In the genomic region with DNA sequence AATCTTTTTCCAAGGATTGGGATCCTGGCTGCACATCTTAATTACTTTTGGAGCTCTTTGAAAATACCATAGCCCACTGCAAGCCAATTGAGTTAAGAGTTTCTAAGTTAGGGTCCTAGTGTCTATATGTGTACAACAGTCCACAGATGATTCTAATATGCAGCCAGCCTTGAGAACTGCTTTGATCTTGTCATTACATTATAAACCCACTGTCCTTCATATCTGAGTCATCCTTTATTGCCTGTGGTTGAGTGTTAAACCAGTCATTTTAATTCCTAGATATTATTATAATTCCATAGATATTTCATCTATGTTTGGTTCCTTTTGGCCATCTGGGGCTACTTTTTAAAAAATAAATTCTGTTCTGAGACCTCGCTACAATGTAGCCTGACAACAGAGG, we compare ENCODE assay signal across 23 cellular contexts. TPM values are rescaled to one million over a fixed set of nuclear protein-coding genes. Genes with fewer than 3 reads are reported as not detected.
A peak's percentile ranks its signal among the peaks of the same experiment; 100 is the strongest.
DNase-seq lines count a peak whose midpoint lies in the region; ATAC-seq, FAIRE-seq and TF ChIP-seq lines count a peak whose summit lies in the region.
"Had no signal": no experiment of that assay in that cellular context is flagged by ENCODE, and none has a peak within 500 bp of the region (broad histone marks: within the 10 kb centered on the region; RNA-seq: fewer than 3 reads in every experiment).

No MANE protein-coding gene starts in this region.

- H3K4me3 ChIP-seq in osteoblast (ENCODE audit: insufficient read depth, low read length) (no peak overlapping the region), neural progenitor cell (no peak overlapping the region)
- H3K4me3 ChIP-seq: MG63, SJSA1 had no signal

- H3K4me2 ChIP-seq in osteoblast (ENCODE audit: insufficient read depth, low read length), result no peak overlapping the region
- H3K4me2 ChIP-seq in neural progenitor cell, result no peak overlapping the region

- peaks cover 19% of the 10 kb centered on the region for H3K36me3 Mint-ChIP-seq in neural progenitor cell

- peaks cover 2% of the 10 kb centered on the region for H3K27me3 Mint-ChIP-seq in neural progenitor cell (ENCODE audit: insufficient read depth, low read depth)
- H3K27me3 Mint-ChIP-seq: B cell; CD4-positive, alpha-beta T cell had no signal

- FAIRE-seq in RCC 7860 (lab: Jason Lieb, UNC), result no peak
- FAIRE-seq: G401.6, GM12891, H1, HepG2 had no signal

- H3F3A ChIP-seq in neural progenitor cell (ENCODE audit: low read depth), result peaks cover 7% of the 10 kb centered on the region

- peaks cover 7% of the 10 kb centered on the region for H3K4me1 Mint-ChIP-seq in neural progenitor cell
- H3K4me1 Mint-ChIP-seq: B cell had no signal

- H3K4me1 ChIP-seq in osteoblast (ENCODE audit: insufficient read depth, low read length) (peaks cover 6% of the 10 kb centered on the region), neural progenitor cell (peaks cover 7% of the 10 kb centered on the region)
- H3K4me1 ChIP-seq: SJSA1 had no signal

- DNase-seq in EL (peak; percentile 11), RCC 7860 (ENCODE audit: low spot score) (peak; percentile 7), glomerular visceral epithelial cell (ENCODE audit: extremely low spot score) (peak; percentile 35), osteoblast (ENCODE audit: insufficient read length, low spot score, missing footprints) (peak; percentile 22), occipital lobe (lab: John Stamatoyannopoulos, UW) (no peak), neural progenitor cell (ENCODE audit: low spot score) (no peak), NCI-H345 (lab: John Stamatoyannopoulos, UW) (no peak)
- DNase-seq: CD4-positive, alpha-beta T cell; DMS79; KG1; MG63; NCI-H1105 treated with DMSO at 0.1 percent for 48 hours; NCI-H187; NCI-H2171; NCI-H446 treated with DMSO at 0.1 percent for 48 hours; OCI-M1 had no signal

- H3K36me3 ChIP-seq in osteoblast (ENCODE audit: insufficient read depth, low read length) (no peaks in the 10 kb centered on the region), neural progenitor cell (peaks cover 5% of the 10 kb centered on the region)

- H3K9me3 Mint-ChIP-seq in neural progenitor cell, result no peaks in the 10 kb centered on the region
- H3K9me3 Mint-ChIP-seq: CD4-positive, alpha-beta T cell had no signal

- H3K27ac ChIP-seq in osteoblast (ENCODE audit: low read depth, low read length) (peak overlapping the region; percentile 9), neural progenitor cell (no peak overlapping the region)
- H3K27ac ChIP-seq: SJSA1 had no signal

- no peak for ATAC-seq in GM19395 (IDR thresholded peaks at IDR 0.05; ENCODE audit: unreplicated experiment)
- ATAC-seq: HepG2 had no signal

- H3K9me3 ChIP-seq in osteoblast (ENCODE audit: low read depth, low read length) (no peaks in the 10 kb centered on the region), neural progenitor cell (ENCODE audit: low read depth) (no peaks in the 10 kb centered on the region)
- H3K9me3 ChIP-seq: MG63, SJSA1 had no signal

- H3K27me3 ChIP-seq in osteoblast (ENCODE audit: insufficient read depth, low read length) (no peaks in the 10 kb centered on the region), neural progenitor cell (peaks cover 21% of the 10 kb centered on the region)
- H3K27me3 ChIP-seq: MG63, SJSA1 had no signal

- H3K27ac Mint-ChIP-seq in neural progenitor cell, result no peak overlapping the region
- H3K27ac Mint-ChIP-seq: B cell; CD4-positive, alpha-beta T cell had no signal

- H2AFZ ChIP-seq in osteoblast (ENCODE audit: low read length) (no peak overlapping the region), neural progenitor cell (replicated peaks) (no peak overlapping the region)

- no peak overlapping the region for H3K4me3 Mint-ChIP-seq in neural progenitor cell
- H3K4me3 Mint-ChIP-seq: B cell; CD4-positive, alpha-beta T cell had no signal

- H4K20me1 ChIP-seq in osteoblast (ENCODE audit: insufficient read depth, low read length) (no peaks in the 10 kb centered on the region), neural progenitor cell (ENCODE audit: low read depth) (peaks cover 31% of the 10 kb centered on the region)

- H3K79me2 ChIP-seq in osteoblast (ENCODE audit: insufficient read depth, low read length) (no peaks in the 10 kb centered on the region), neural progenitor cell (ENCODE audit: low read depth) (peaks cover 5% of the 10 kb centered on the region)

- H3K9ac ChIP-seq in neural progenitor cell, result no peak overlapping the region

- TF ChIP-seq CTCF in osteoblast (IDR thresholded peaks at IDR 0.05; ENCODE audit: extremely low read depth, low read depth, low read length), result no peak
- no peak for TF ChIP-seq CTCF in neural progenitor cell (IDR thresholded peaks at IDR 0.05)

RNA-seq across cellular contexts. Expression of a gene that starts 24.1 kb away (rescaled TPM):
- 3.3 and 3.5 TPM in 2 replicates for total RNA-seq in osteoblast
- 4.5 TPM for total RNA-seq in occipital lobe
- total RNA-seq in neural progenitor cell (ENCODE audit: low replicate concordance), result 32.1 and 45.2 TPM in 2 replicates

RNA-seq across cellular contexts. Expression of a gene that starts 24.2 kb away (rescaled TPM):
- 5.4 and 5.9 TPM in 2 replicates for total RNA-seq in osteoblast
- 5.8 TPM for total RNA-seq in occipital lobe
- total RNA-seq in neural progenitor cell (ENCODE audit: low replicate concordance), result 10.7 and 11.1 TPM in 2 replicates

RNA-seq across cellular contexts. Expression of a gene that starts 31.4 kb away (rescaled TPM):
- total RNA-seq in osteoblast (37.6 and 42.1 TPM in 2 replicates), occipital lobe (49.4 TPM), neural progenitor cell (ENCODE audit: low replicate concordance) (46.0 and 67.9 TPM in 2 replicates)

Comparison
In these comparisons a context has a peak if more than half of its experiments do, and no peak if none do; other contexts are left out.
1. DNase-seq: peak in EL (single experiment), RCC 7860 (single experiment), glomerular visceral epithelial cell (single experiment) and osteoblast (single experiment); none in occipital lobe (single experiment), neural progenitor cell (single experiment) and NCI-H345 (single experiment).